In genomic region chr7:8885480-8885879, GRCh38 we compare ENCODE assay signal across 40 cellular contexts.
"Had no signal": no experiment of that assay in that cellular context is flagged by ENCODE, and none has a peak within 500 bp of the region (broad histone marks: within the 10 kb centered on the region; RNA-seq: fewer than 3 reads in every experiment).

No MANE protein-coding gene starts in this region.

- H3K27ac Mint-ChIP-seq: activated naive CD4-positive, alpha-beta T cell treated with anti-CD3 and anti-CD28 coated beads for 36 hours; activated naive CD4-positive, alpha-beta T cell treated with anti-CD3 and anti-CD28 coated beads, Interleukin-2, amount 10 ng/mL, durations not matched to agents 7 days and 5 days; activated naive CD4-positive, alpha-beta T cell treated with anti-CD3 and anti-CD28 coated beads, Interleukin-2, amount 50 U/mL, for 24 hours; activated naive CD4-positive, alpha-beta T cell treated with anti-CD3 and anti-CD28 coated beads, Interleukin-2, amount 50 U/mL, for 72 hours; activated naive CD8-positive, alpha-beta T cell; activated naive CD8-positive, alpha-beta T cell treated with anti-CD3 and anti-CD28 coated beads for 36 hours; activated naive CD8-positive, alpha-beta T cell treated with anti-CD3 and anti-CD28 coated beads, Interleukin-2, amount 10 ng/mL, durations not matched to agents 7 days and 5 days; activated naive CD8-positive, alpha-beta T cell treated with anti-CD3 and anti-CD28 coated beads, Interleukin-2, amount 50 U/mL, for 24 hours; activated T-cell treated with anti-CD3 and anti-CD28 coated beads, Interleukin-2, amount 50 U/mL, for 24 hours; activated T-cell treated with anti-CD3 and anti-CD28 coated beads, Interleukin-2, amount 50 U/mL, for 72 hours; activated T-helper 1 cell treated with anti-CD3 and anti-CD28 coated beads, Interleukin-12 subunit alpha, Interleukin-12 subunit beta, Interleukin-2, Interleukin-4 antibody, amounts not matched to agents 30 ng/mL and 10 ng/mL and 1 ng/mL, durations not matched to agents 14 hours and 24 hours and 36 hours; activated T-helper 17 cell treated with anti-CD3 and anti-CD28 coated beads, Interleukin-2, amount 50 U/mL, for 72 hours; activated T-helper 2 cell treated with anti-CD3 and anti-CD28 coated beads, Interferon-gamma antibody, Interleukin-2, Interleukin-4, amounts not matched to agents 10 μg/mL and 5 μg/mL and 100 μg/mL, durations not matched to agents 14 hours and 24 hours and 36 hours; brain had no signal

- ATAC-seq: activated naive CD4-positive, alpha-beta T cell treated with anti-CD3 and anti-CD28 coated beads, Interleukin-2, amount 50 U/mL, for 72 hours; activated naive CD8-positive, alpha-beta T cell treated with anti-CD3 and anti-CD28 coated beads, Interleukin-2, amount 50 U/mL, for 24 hours; activated T-cell treated with anti-CD3 and anti-CD28 coated beads, Interleukin-2, amount 50 U/mL, for 4 hours; activated T-cell treated with anti-CD3 and anti-CD28 coated beads, Interleukin-2, amount 50 U/mL, for 72 hours; activated T-helper 17 cell treated with anti-CD3 and anti-CD28 coated beads, Interleukin-2, amount 50 U/mL, for 72 hours; body of pancreas had no signal

- FAIRE-seq: astrocyte, bronchial epithelial cell had no signal

- H3K36me3 ChIP-seq: adrenal gland, ascending aorta, brain microvascular endothelial cell, breast epithelium, cardiac muscle cell had no signal

- H3K27ac ChIP-seq: adrenal gland, ascending aorta, body of pancreas, brain microvascular endothelial cell, breast epithelium, cardiac muscle cell had no signal

- H3K27me3 ChIP-seq: adrenal gland, ascending aorta, body of pancreas, brain microvascular endothelial cell, breast epithelium, cardiac muscle cell had no signal

- H3K27me3 Mint-ChIP-seq: activated naive CD4-positive, alpha-beta T cell treated with anti-CD3 and anti-CD28 coated beads, Interleukin-2, amount 10 ng/mL, durations not matched to agents 7 days and 5 days; activated naive CD4-positive, alpha-beta T cell treated with anti-CD3 and anti-CD28 coated beads, Interleukin-2, amount 50 U/mL, for 24 hours; activated naive CD8-positive, alpha-beta T cell; activated naive CD8-positive, alpha-beta T cell treated with anti-CD3 and anti-CD28 coated beads for 36 hours; activated naive CD8-positive, alpha-beta T cell treated with anti-CD3 and anti-CD28 coated beads, Interleukin-2, amount 10 ng/mL, durations not matched to agents 7 days and 5 days; activated naive CD8-positive, alpha-beta T cell treated with anti-CD3 and anti-CD28 coated beads, Interleukin-2, amount 50 U/mL, for 24 hours; activated T-cell treated with anti-CD3 and anti-CD28 coated beads, Interleukin-2, amount 50 U/mL, for 24 hours; activated T-helper 17 cell treated with anti-CD3 and anti-CD28 coated beads, Interleukin-2, amount 50 U/mL, for 72 hours; central memory CD8-positive, alpha-beta T cell had no signal

- DNase-seq: activated effector memory CD4-positive, alpha-beta T cell treated with anti-CD3 and anti-CD28 coated beads, Interleukin-2, amount 50 U/mL, for 16 hours; activated effector memory CD4-positive, alpha-beta T cell treated with Interleukin-2 at 50 U/mL for 16 hours; activated gamma-delta T cell; activated gamma-delta T cell treated with Interleukin-2 at 50 U/mL for 16 hours; activated naive CD4-positive, alpha-beta T cell; activated naive CD4-positive, alpha-beta T cell treated with anti-CD3 and anti-CD28 coated beads for 36 hours; activated naive CD4-positive, alpha-beta T cell treated with anti-CD3 and anti-CD28 coated beads, Interleukin-2, amount 10 ng/mL, durations not matched to agents 7 days and 5 days; activated naive CD4-positive, alpha-beta T cell treated with anti-CD3 and anti-CD28 coated beads, Interleukin-2, amount 50 U/mL, for 16 hours; activated naive CD4-positive, alpha-beta T cell treated with Interleukin-2 at 50 U/mL for 16 hours; activated naive CD8-positive, alpha-beta T cell treated with anti-CD3 and anti-CD28 coated beads for 36 hours; activated naive CD8-positive, alpha-beta T cell treated with anti-CD3 and anti-CD28 coated beads, Interleukin-2, amount 10 ng/mL, durations not matched to agents 7 days and 5 days; activated naive CD8-positive, alpha-beta T cell treated with anti-CD3 and anti-CD28 coated beads, Interleukin-2, amount 50 U/mL, for 24 hours; activated T-cell treated with anti-CD3 and anti-CD28 coated beads, Interleukin-2, amount 50 U/mL, for 1 hour; activated T-cell treated with anti-CD3 and anti-CD28 coated beads, Interleukin-2, amount 50 U/mL, for 24 hours; activated T-cell treated with anti-CD3 and anti-CD28 coated beads, Interleukin-2, amount 50 U/mL, for 4 hours; activated T-cell treated with anti-CD3 and anti-CD28 coated beads, Interleukin-2, amount 50 U/mL, for 48 hours; activated T-cell treated with anti-CD3 and anti-CD28 coated beads, Interleukin-2, amount 50 U/mL, for 72 hours; adrenal gland; amniotic stem cell; amygdala; anterior cingulate cortex; aorta; body of pancreas; brain microvascular endothelial cell; caudate nucleus; central memory CD4-positive, alpha-beta T cell; cerebellar nuclear complex had no signal

- H3K9me3 ChIP-seq: adrenal gland, ascending aorta, body of pancreas, breast epithelium had no signal

- H3K4me1 ChIP-seq: adrenal gland, ascending aorta, body of pancreas, breast epithelium had no signal

- H3K4me3 Mint-ChIP-seq: activated naive CD4-positive, alpha-beta T cell treated with anti-CD3 and anti-CD28 coated beads for 36 hours; activated naive CD4-positive, alpha-beta T cell treated with anti-CD3 and anti-CD28 coated beads, Interleukin-2, amount 10 ng/mL, durations not matched to agents 7 days and 5 days; activated naive CD4-positive, alpha-beta T cell treated with anti-CD3 and anti-CD28 coated beads, Interleukin-2, amount 50 U/mL, for 24 hours; activated naive CD8-positive, alpha-beta T cell; activated naive CD8-positive, alpha-beta T cell treated with anti-CD3 and anti-CD28 coated beads for 36 hours; activated naive CD8-positive, alpha-beta T cell treated with anti-CD3 and anti-CD28 coated beads, Interleukin-2, amount 10 ng/mL, durations not matched to agents 7 days and 5 days; activated naive CD8-positive, alpha-beta T cell treated with anti-CD3 and anti-CD28 coated beads, Interleukin-2, amount 50 U/mL, for 24 hours; activated T-cell treated with anti-CD3 and anti-CD28 coated beads, Interleukin-2, amount 50 U/mL, for 24 hours; activated T-cell treated with anti-CD3 and anti-CD28 coated beads, Interleukin-2, amount 50 U/mL, for 4 hours; activated T-cell treated with anti-CD3 and anti-CD28 coated beads, Interleukin-2, amount 50 U/mL, for 72 hours; activated T-helper 1 cell treated with anti-CD3 and anti-CD28 coated beads, Interleukin-12 subunit alpha, Interleukin-12 subunit beta, Interleukin-2, Interleukin-4 antibody, amounts not matched to agents 30 ng/mL and 10 ng/mL and 1 ng/mL, durations not matched to agents 14 hours and 24 hours and 36 hours; activated T-helper 17 cell treated with anti-CD3 and anti-CD28 coated beads, Interleukin-2, amount 50 U/mL, for 72 hours; brain; central memory CD8-positive, alpha-beta T cell had no signal

- H3K4me3 ChIP-seq: adrenal gland, ascending aorta, body of pancreas, breast epithelium, cardiac muscle cell had no signal

- H3K36me3 Mint-ChIP-seq: activated naive CD4-positive, alpha-beta T cell treated with anti-CD3 and anti-CD28 coated beads, Interleukin-2, amount 10 ng/mL, durations not matched to agents 7 days and 5 days; activated naive CD4-positive, alpha-beta T cell treated with anti-CD3 and anti-CD28 coated beads, Interleukin-2, amount 50 U/mL, for 24 hours; activated naive CD4-positive, alpha-beta T cell treated with anti-CD3 and anti-CD28 coated beads, Interleukin-2, amount 50 U/mL, for 72 hours; activated naive CD8-positive, alpha-beta T cell; activated naive CD8-positive, alpha-beta T cell treated with anti-CD3 and anti-CD28 coated beads for 36 hours; activated naive CD8-positive, alpha-beta T cell treated with anti-CD3 and anti-CD28 coated beads, Interleukin-2, amount 10 ng/mL, durations not matched to agents 7 days and 5 days; brain had no signal

- H3K4me1 Mint-ChIP-seq: activated naive CD4-positive, alpha-beta T cell treated with anti-CD3 and anti-CD28 coated beads, Interleukin-2, amount 10 ng/mL, durations not matched to agents 7 days and 5 days; activated naive CD4-positive, alpha-beta T cell treated with anti-CD3 and anti-CD28 coated beads, Interleukin-2, amount 50 U/mL, for 24 hours; activated naive CD8-positive, alpha-beta T cell treated with anti-CD3 and anti-CD28 coated beads for 36 hours; activated naive CD8-positive, alpha-beta T cell treated with anti-CD3 and anti-CD28 coated beads, Interleukin-2, amount 10 ng/mL, durations not matched to agents 7 days and 5 days; activated naive CD8-positive, alpha-beta T cell treated with anti-CD3 and anti-CD28 coated beads, Interleukin-2, amount 50 U/mL, for 24 hours; activated T-helper 17 cell treated with anti-CD3 and anti-CD28 coated beads, Interleukin-2, amount 50 U/mL, for 72 hours; brain; central memory CD8-positive, alpha-beta T cell had no signal
